1 cellular context compared by ENCODE assay signal in the genomic region with DNA sequence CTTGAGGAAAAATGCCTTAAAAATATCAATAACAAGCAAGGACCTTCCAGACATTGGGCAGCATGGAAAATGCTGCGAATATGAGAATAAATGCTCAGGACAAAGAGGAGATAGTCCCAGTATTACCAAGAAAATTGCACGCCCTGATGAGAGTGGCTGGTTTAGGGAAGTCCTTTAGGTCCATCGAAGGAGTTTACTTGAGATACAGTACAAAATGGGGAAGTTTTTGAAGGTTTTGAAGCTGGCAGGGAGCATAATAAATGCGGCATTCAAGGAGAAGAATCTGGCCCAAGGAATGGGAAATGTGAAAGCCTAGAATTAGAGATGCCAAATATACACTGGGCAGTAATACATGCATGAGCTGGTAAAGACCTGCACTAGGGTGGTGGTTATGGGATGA.
TF ChIP-seq lines count a peak whose summit lies in the region.

No MANE protein-coding gene starts in this region.

TF ChIP-seq in GM23338, 12 proteins besides CTCF, POLR2A, EP300 and RAD21 (continued from another document):
- TF ChIP-seq ZNF331 (CRISPR knock-in tag; IDR thresholded peaks at IDR 0.05; ENCODE audit: low read depth) (no peak), CREB1 (CRISPR knock-in tag; IDR thresholded peaks at IDR 0.05; ENCODE audit: low read depth) (no peak), STAT1 (IDR thresholded peaks at IDR 0.05; ENCODE audit: unreplicated experiment) (no peak), JUNB (IDR thresholded peaks at IDR 0.05; ENCODE audit: unreplicated experiment) (no peak)
- TF ChIP-seq, protein P1, sequence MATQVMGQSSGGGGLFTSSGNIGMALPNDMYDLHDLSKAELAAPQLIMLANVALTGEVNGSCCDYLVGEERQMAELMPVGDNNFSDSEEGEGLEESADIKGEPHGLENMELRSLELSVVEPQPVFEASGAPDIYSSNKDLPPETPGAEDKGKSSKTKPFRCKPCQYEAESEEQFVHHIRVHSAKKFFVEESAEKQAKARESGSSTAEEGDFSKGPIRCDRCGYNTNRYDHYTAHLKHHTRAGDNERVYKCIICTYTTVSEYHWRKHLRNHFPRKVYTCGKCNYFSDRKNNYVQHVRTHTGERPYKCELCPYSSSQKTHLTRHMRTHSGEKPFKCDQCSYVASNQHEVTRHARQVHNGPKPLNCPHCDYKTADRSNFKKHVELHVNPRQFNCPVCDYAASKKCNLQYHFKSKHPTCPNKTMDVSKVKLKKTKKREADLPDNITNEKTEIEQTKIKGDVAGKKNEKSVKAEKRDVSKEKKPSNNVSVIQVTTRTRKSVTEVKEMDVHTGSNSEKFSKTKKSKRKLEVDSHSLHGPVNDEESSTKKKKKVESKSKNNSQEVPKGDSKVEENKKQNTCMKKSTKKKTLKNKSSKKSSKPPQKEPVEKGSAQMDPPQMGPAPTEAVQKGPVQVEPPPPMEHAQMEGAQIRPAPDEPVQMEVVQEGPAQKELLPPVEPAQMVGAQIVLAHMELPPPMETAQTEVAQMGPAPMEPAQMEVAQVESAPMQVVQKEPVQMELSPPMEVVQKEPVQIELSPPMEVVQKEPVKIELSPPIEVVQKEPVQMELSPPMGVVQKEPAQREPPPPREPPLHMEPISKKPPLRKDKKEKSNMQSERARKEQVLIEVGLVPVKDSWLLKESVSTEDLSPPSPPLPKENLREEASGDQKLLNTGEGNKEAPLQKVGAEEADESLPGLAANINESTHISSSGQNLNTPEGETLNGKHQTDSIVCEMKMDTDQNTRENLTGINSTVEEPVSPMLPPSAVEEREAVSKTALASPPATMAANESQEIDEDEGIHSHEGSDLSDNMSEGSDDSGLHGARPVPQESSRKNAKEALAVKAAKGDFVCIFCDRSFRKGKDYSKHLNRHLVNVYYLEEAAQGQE (IDR thresholded peaks at IDR 0.05; ENCODE audit: unreplicated experiment): no peak
